8 cellular contexts compared by ENCODE assay signal in the genomic region with DNA sequence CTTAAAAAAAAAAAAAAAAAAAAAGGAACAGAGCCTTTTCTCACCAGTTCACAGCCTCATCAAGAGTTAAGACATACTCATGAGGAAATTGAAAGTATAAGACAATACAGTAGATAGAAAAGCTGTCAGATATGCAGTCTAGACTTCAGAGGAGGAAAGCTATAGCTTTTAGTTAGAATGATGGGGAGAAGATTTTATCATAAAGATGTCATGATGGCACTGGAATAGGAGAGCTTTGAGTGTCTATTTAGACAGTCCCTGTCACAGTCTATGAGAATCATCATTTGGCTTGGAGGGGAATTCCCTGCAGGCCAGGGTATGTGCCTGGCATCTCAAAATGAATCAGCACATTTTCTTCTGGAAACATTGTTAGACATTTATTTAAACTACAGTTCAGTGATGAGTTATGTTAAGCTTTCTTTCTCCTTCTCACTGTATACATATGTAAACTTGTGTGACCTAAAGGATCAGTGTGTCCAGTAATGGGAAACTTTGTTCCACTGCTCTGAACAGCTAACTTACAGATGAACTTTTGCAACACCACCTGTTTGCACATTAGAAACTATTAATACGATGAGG. TPM values are rescaled to one million over a fixed set of nuclear protein-coding genes. Genes with fewer than 3 reads are reported as not detected.
DNase-seq lines count a peak whose midpoint lies in the region; ATAC-seq and TF ChIP-seq lines count a peak whose summit lies in the region.

No MANE protein-coding gene starts in this region.

- no peak overlapping the region for H2AFZ ChIP-seq in OCI-LY3 (ENCODE audit: low read depth, low read length)

- no peak for TF ChIP-seq POLR2A in body of pancreas (IDR thresholded peaks at IDR 0.05)

- 57 to 77% methylated on average over 1 of the region's 1 CpG for WGBS in body of pancreas, 2 donors

- H3K27me3 ChIP-seq in OCI-LY3 (ENCODE audit: low read depth, low read length) (no peaks in the 10 kb centered on the region), body of pancreas (no peaks in the 10 kb centered on the region)

- H3K36me3 ChIP-seq in OCI-LY3 (replicated peaks; ENCODE audit: low read depth, low read length) (peaks cover 21% of the 10 kb centered on the region), body of pancreas (replicated peaks in 1 of 2; ENCODE audit: insufficient read depth in 1 of 2, low read depth in 2 of 2) (no peaks in the 10 kb centered on the region)

- H3K9me3 ChIP-seq in OCI-LY3 (ENCODE audit: insufficient read depth, low read length) = no peaks in the 10 kb centered on the region; the same call in 1 of the 2 replicates
- no peaks in the 10 kb centered on the region for H3K9me3 ChIP-seq in body of pancreas

- H3K9ac ChIP-seq in OCI-LY3 (ENCODE audit: low read length) = peak overlapping the region; percentile 30; the same call in 1 of the 2 replicates

- H3K4me1 ChIP-seq in OCI-LY3 (ENCODE audit: low read length) (peaks cover 74% of the 10 kb centered on the region), body of pancreas (peaks cover 34% of the 10 kb centered on the region)

- H3K4me3 ChIP-seq in OCI-LY3 (ENCODE audit: low read length) (peak overlapping the region; percentile 42), epithelial cell of esophagus (ENCODE audit: low read length) (no peak overlapping the region), body of pancreas (no peak overlapping the region)

- in situ Hi-C loops in ACHN (cut with HindIII; ENCODE audit: low pct_ligation_motif_present, low pct_unique_long_range_greater_than_20kb, low sequenced_read_pairs) = no loop called here

- H3K4me2 ChIP-seq in OCI-LY3 (ENCODE audit: low read length) = peak overlapping the region; percentile 85

- H3K27ac ChIP-seq in OCI-LY3 (ENCODE audit: low read length) = peak overlapping the region; percentile 89
- peak overlapping the region in 1 of 4 donors; percentile 94 for H3K27ac ChIP-seq in body of pancreas

- TF ChIP-seq CTCF in OCI-LY3 (IDR thresholded peaks at IDR 0.05; ENCODE audit: low read depth, low read length) = no peak
- no peak for TF ChIP-seq CTCF in epithelial cell of esophagus (IDR thresholded peaks at IDR 0.05; ENCODE audit: insufficient read depth, low read depth, low read length, missing control alignments)
- no peak for TF ChIP-seq CTCF in body of pancreas (IDR thresholded peaks at IDR 0.05)

- H4K20me1 ChIP-seq in OCI-LY3 (ENCODE audit: insufficient read depth, low read length) = peaks cover 16% of the 10 kb centered on the region

- DNase-seq in ACHN (peak; percentile 49), epithelial cell of esophagus (ENCODE audit: low read depth) (peak; percentile 52), body of pancreas (no peak), NCI-H446 (lab: John Stamatoyannopoulos, UW) (no peak), anterior cingulate cortex (lab: John Stamatoyannopoulos, UW) (no peak), NCI-H1694 (lab: John Stamatoyannopoulos, UW) (no peak)

- ATAC-seq in GM19452 (IDR thresholded peaks at IDR 0.05; ENCODE audit: unreplicated experiment) (peak; percentile 23), body of pancreas (no peak)

- intact Hi-C loops in body of pancreas (cut with DNase I) = no loop called here

- H3K79me2 ChIP-seq in OCI-LY3 (ENCODE audit: low read length) = peaks cover 40% of the 10 kb centered on the region

RNA-seq across cellular contexts. Expression of a gene that starts 2.9 kb away (rescaled TPM):
- 1 to 10 TPM; 4.0 to 7.0 TPM for total RNA-seq in body of pancreas

Comparison
In these comparisons a context has a peak if more than half of its experiments do, and no peak if none do; other contexts are left out.
1. DNase-seq: peak in ACHN (single experiment) and epithelial cell of esophagus (single experiment); none in body of pancreas (0 of 4), NCI-H446 (0 of 2), anterior cingulate cortex (0 of 58) and NCI-H1694 (single experiment).